6 cellular contexts compared by ENCODE assay signal in the genomic region with DNA sequence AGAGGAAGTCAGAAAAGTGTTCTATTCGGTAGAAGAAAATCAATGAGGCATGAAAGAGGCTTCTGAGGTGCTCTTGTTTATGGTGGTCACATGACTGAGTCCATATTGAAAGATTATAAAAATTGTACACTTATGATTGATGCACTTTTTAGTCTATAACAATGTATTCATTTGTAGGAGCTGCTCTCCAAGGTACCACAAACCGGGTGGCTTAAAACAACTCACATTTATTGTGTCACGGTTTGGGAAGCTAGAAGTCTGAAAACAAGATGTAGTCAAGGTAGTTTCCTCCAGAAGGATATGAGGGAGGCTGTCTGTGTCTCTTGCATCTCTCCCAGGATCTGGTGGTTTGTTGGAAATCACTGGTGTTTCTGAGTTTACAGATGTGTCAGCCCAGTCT.
A peak's percentile ranks its signal among the peaks of the same experiment; 100 is the strongest.
DNase-seq lines count a peak whose midpoint lies in the region; ATAC-seq, FAIRE-seq and TF ChIP-seq lines count a peak whose summit lies in the region.
"Not testable (repeated sequence)": the region's sequence is repeated elsewhere in the genome, so short reads cannot be mapped to it uniquely, and the experiment has no call there.

No MANE protein-coding gene starts in this region.

- TF ChIP-seq CTCF in HEK293 (tag by site-specific recombination; IDR thresholded peaks at IDR 0.05); GM12878 (IDR thresholded peaks at IDR 0.05 in 2 of 3, conservative IDR thresholded peaks at IDR 0.05 in 1 of 3; ENCODE audit: control insufficient read depth in 2 of 3, extremely low read depth in 1 of 3, insufficient read depth in 1 of 3, low read depth in 3 of 3, low read length in 3 of 3); fibroblast of pulmonary artery (IDR thresholded peaks at IDR 0.05; ENCODE audit: low read length, missing control alignments): not testable (repeated sequence)

- not testable (repeated sequence) for TF ChIP-seq RAD21 in GM12878 (IDR thresholded peaks at IDR 0.05; ENCODE audit: insufficient read depth, low read depth, low read length)

- H3K9me3 ChIP-seq in HEK293 (ENCODE audit: control insufficient read depth, insufficient read depth, low read depth, low read length); GM12878 (replicated peaks; ENCODE audit: control insufficient read depth, insufficient read depth, low read length): not testable (repeated sequence)

- H3K4me2 ChIP-seq in GM12878 (ENCODE audit: control insufficient read depth, insufficient read depth): not testable (repeated sequence)

- H3K4me3 ChIP-seq in HEK293 (ENCODE audit: low read depth, low read length); GM12878; fibroblast of pulmonary artery (replicated peaks; ENCODE audit: low read depth, low read length): not testable (repeated sequence)

- not testable (repeated sequence) for H3K36me3 ChIP-seq in HEK293 (ENCODE audit: control insufficient read depth in 2 of 2, insufficient read depth in 1 of 2, low read length in 2 of 2); GM12878 (ENCODE audit: control insufficient read depth in 2 of 2, insufficient read depth in 2 of 2, low read length in 1 of 2)

- not testable (repeated sequence) for H3K9ac ChIP-seq in GM12878 (ENCODE audit: control insufficient read depth, insufficient read depth, low read length)

- H3K27ac ChIP-seq in HEK293 (ENCODE audit: extremely low read depth, low read depth, low read length); GM12878 (ENCODE audit: control insufficient read depth, insufficient read depth): not testable (repeated sequence)

- DNase-seq in EH (ENCODE audit: low read depth) (peak; percentile 4), SK-MEL-5 (ENCODE audit: low read depth, low spot score) (peak; percentile 73), fibroblast of pulmonary artery (ENCODE audit: low read depth) (peak; percentile 3), myocyte (ENCODE audit: low read depth) (peak; percentile 3)
- DNase-seq in GM12878 (ENCODE audit: low read depth, low spot score): not testable (repeated sequence)

- not testable (repeated sequence) for H4K20me1 ChIP-seq in GM12878 (ENCODE audit: control insufficient read depth, insufficient read depth)

- TF ChIP-seq POLR2A in GM12878 (IDR thresholded peaks at IDR 0.05; ENCODE audit: low read depth, low read length): not testable (repeated sequence)

- in situ Hi-C loops in SK-MEL-5 (cut with HindIII; ENCODE audit: low pct_unique_long_range_greater_than_20kb, low sequenced_read_pairs); GM12878 (cut with MboI): not testable (repeated sequence)

- not testable (repeated sequence) for H3K4me1 ChIP-seq in HEK293 (ENCODE audit: control insufficient read depth, insufficient read depth, low read length); GM12878 (ENCODE audit: control insufficient read depth, insufficient read depth, low read length)

- H3K79me2 ChIP-seq in GM12878 (ENCODE audit: control insufficient read depth, insufficient read depth, low read length): not testable (repeated sequence)

- TF ChIP-seq EP300 in GM12878 (IDR thresholded peaks at IDR 0.05; ENCODE audit: borderline replicate concordance in 1 of 2, control insufficient read depth in 1 of 2, low read depth in 2 of 2, low read length in 2 of 2): not testable (repeated sequence)

- intact Hi-C loops in GM12878 (cut with micrococcal nuclease; ENCODE audit: unreplicated experiment): not testable (repeated sequence)

- 36% methylated on average over 3 of the region's 3 CpGs for WGBS in GM12878 (ENCODE audit: insufficient coverage, insufficient replicate concordance, low lambda C conversion rate, missing lambda C conversion rate)

- ATAC-seq in GM12878: not testable (repeated sequence)

- BruUV-seq in GM12878 (replicated peaks; lab: Mats Ljungman, UMichigan): not testable (repeated sequence)

- POLR2A ChIA-PET in HEK293 (lab: Yijun Ruan, JAX); GM12878 (lab: Charles Lee): not testable (repeated sequence)

- H3K27me3 ChIP-seq in GM12878 (replicated peaks in 1 of 2; ENCODE audit: control insufficient read depth in 2 of 2, insufficient read depth in 2 of 2, low read length in 1 of 2): not testable (repeated sequence)

- SMC1A ChIA-PET in GM12878 (lab: Charles Lee; ENCODE audit: uncharacterized antibody, unreplicated experiment): not testable (repeated sequence)

- not testable (repeated sequence) for FAIRE-seq in GM12878 (lab: Jason Lieb, UNC)

- not testable (repeated sequence) for H2AFZ ChIP-seq in GM12878 (ENCODE audit: control insufficient read depth, low read depth, low read length)

- RAD21 ChIA-PET in GM12878 (lab: Charles Lee; ENCODE audit: unreplicated experiment): not testable (repeated sequence)

- CTCF ChIA-PET in HEK293 (lab: Yijun Ruan, JAX); GM12878 (lab: Yijun Ruan, JAX): not testable (repeated sequence)

TF ChIP-seq in HEK293, 187 proteins besides CTCF, POLR2A, EP300 and RAD21:
- TF ChIP-seq, protein P1, sequence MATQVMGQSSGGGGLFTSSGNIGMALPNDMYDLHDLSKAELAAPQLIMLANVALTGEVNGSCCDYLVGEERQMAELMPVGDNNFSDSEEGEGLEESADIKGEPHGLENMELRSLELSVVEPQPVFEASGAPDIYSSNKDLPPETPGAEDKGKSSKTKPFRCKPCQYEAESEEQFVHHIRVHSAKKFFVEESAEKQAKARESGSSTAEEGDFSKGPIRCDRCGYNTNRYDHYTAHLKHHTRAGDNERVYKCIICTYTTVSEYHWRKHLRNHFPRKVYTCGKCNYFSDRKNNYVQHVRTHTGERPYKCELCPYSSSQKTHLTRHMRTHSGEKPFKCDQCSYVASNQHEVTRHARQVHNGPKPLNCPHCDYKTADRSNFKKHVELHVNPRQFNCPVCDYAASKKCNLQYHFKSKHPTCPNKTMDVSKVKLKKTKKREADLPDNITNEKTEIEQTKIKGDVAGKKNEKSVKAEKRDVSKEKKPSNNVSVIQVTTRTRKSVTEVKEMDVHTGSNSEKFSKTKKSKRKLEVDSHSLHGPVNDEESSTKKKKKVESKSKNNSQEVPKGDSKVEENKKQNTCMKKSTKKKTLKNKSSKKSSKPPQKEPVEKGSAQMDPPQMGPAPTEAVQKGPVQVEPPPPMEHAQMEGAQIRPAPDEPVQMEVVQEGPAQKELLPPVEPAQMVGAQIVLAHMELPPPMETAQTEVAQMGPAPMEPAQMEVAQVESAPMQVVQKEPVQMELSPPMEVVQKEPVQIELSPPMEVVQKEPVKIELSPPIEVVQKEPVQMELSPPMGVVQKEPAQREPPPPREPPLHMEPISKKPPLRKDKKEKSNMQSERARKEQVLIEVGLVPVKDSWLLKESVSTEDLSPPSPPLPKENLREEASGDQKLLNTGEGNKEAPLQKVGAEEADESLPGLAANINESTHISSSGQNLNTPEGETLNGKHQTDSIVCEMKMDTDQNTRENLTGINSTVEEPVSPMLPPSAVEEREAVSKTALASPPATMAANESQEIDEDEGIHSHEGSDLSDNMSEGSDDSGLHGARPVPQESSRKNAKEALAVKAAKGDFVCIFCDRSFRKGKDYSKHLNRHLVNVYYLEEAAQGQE (tag by site-specific recombination; IDR thresholded peaks at IDR 0.05): peak; percentile 63; the same call in 1 of the 2 replicates

TF ChIP-seq in GM12878, 131 proteins besides CTCF, POLR2A, EP300 and RAD21:
- TF ChIP-seq, protein P1 (IDR thresholded peaks at IDR 0.05; ENCODE audit: low read depth, low read length): peak; percentile 61; the same call in 1 of the 2 replicates
